Comparison of ENCODE assay signal across 8 cellular contexts in genomic region chr2:134287323-134287722, GRCh38. TPM values are rescaled to one million over a fixed set of nuclear protein-coding genes. Genes with fewer than 3 reads are reported as not detected.
DNase-seq lines count a peak whose midpoint lies in the region; ATAC-seq and FAIRE-seq lines count a peak whose summit lies in the region.

No MANE protein-coding gene starts in this region.

- intact Hi-C loops in posterior vena cava (cut with DNase I): no loop called here

- H3K27me3 Mint-ChIP-seq in activated naive CD8-positive, alpha-beta T cell: no peaks in the 10 kb centered on the region

- H3K27ac Mint-ChIP-seq in activated naive CD8-positive, alpha-beta T cell: peak overlapping the region; percentile 59

- peaks cover 37% of the 10 kb centered on the region for H3K4me1 Mint-ChIP-seq in activated naive CD8-positive, alpha-beta T cell (ENCODE audit: low read depth)

- ATAC-seq in GM18519 (IDR thresholded peaks at IDR 0.05; ENCODE audit: low FRiP score, unreplicated experiment): peak; percentile 38
- ATAC-seq in GM21423 (IDR thresholded peaks at IDR 0.05; ENCODE audit: unreplicated experiment): peak; percentile 37
- peak; percentile 45 for ATAC-seq in HG03196 (IDR thresholded peaks at IDR 0.05; ENCODE audit: unreplicated experiment)

- H3K9me3 Mint-ChIP-seq in activated naive CD8-positive, alpha-beta T cell (ENCODE audit: low read depth): no peaks in the 10 kb centered on the region

- H3K36me3 Mint-ChIP-seq in activated naive CD8-positive, alpha-beta T cell: peaks cover 6% of the 10 kb centered on the region

- DNase-seq in Ammon's horn (ENCODE audit: low spot score): no peak
- DNase-seq in RPMI8226: no peak
- no peak for DNase-seq in posterior vena cava (ENCODE audit: low spot score)
- DNase-seq in HTR-8/SVneo (ENCODE audit: insufficient read length, low spot score): no peak

- peak overlapping the region; percentile 46 for H3K4me3 Mint-ChIP-seq in activated naive CD8-positive, alpha-beta T cell

- FAIRE-seq in HTR-8/SVneo (lab: Jason Lieb, UNC): no peak

RNA-seq across cellular contexts. Expression of gene MGAT5, which starts 33.5 kb away (rescaled TPM):
- 10 to 100 TPM; 41.7 to 42.8 TPM for total RNA-seq in posterior vena cava
